Comparison of ENCODE assay signal across 8 cellular contexts in genomic region chr9:15509931-15510788, GRCh38. TPM values are rescaled to one million over a fixed set of nuclear protein-coding genes. Genes with fewer than 3 reads are reported as not detected.
A peak's percentile ranks its signal among the peaks of the same experiment; 100 is the strongest.
DNase-seq lines count a peak whose midpoint lies in the region; ATAC-seq and TF ChIP-seq lines count a peak whose summit lies in the region.

No MANE protein-coding gene starts in this region.

- H3K9ac ChIP-seq in parathyroid adenoma, result peak overlapping the region; percentile 28

- peak overlapping the region; percentile 86 for H3K27ac ChIP-seq in parathyroid adenoma
- peak overlapping the region; percentile 87 to 96 (median 93) for H3K27ac ChIP-seq in tibial nerve

- TF ChIP-seq CTCF in parathyroid adenoma (IDR thresholded peaks at IDR 0.05) (no peak), tibial nerve (IDR thresholded peaks at IDR 0.05) (no peak)

- H3K4me1 ChIP-seq in parathyroid adenoma (no peaks in the 10 kb centered on the region), tibial nerve (peaks cover 0 to 26% (median 17%) of the 10 kb centered on the region in 4 donors)

- H2AFZ ChIP-seq in parathyroid adenoma, result peak overlapping the region; percentile 91

- H3K9me3 ChIP-seq in parathyroid adenoma (ENCODE audit: control insufficient read depth, low read length) (no peaks in the 10 kb centered on the region), tibial nerve (no peaks in the 10 kb centered on the region)

- 1% methylated on average over 51 to 67 of the region's 76 CpGs for WGBS in tibial nerve, 2 donors

- TF ChIP-seq EP300 in tibial nerve (IDR thresholded peaks at IDR 0.05), result no peak

- no peaks in the 10 kb centered on the region for H3K79me2 ChIP-seq in parathyroid adenoma

- H3K27me3 ChIP-seq in parathyroid adenoma (ENCODE audit: control insufficient read depth, insufficient read depth, low read length) (no peaks in the 10 kb centered on the region), tibial nerve (no peaks in the 10 kb centered on the region)

- H3K4me2 ChIP-seq in parathyroid adenoma (ENCODE audit: low read length), result peak overlapping the region; percentile 92

- H3K36me3 ChIP-seq in parathyroid adenoma (ENCODE audit: control insufficient read depth, insufficient read depth, low read length) (no peaks in the 10 kb centered on the region), tibial nerve (peaks cover 0 to 24% (median 4%) of the 10 kb centered on the region in 3 donors)

- H3K4me3 ChIP-seq in parathyroid adenoma (ENCODE audit: low read depth, low read length) (peak overlapping the region; percentile 78), tibial nerve (peak overlapping the region; percentile 68 to 98 (median 90))

- DNase-seq in A172 (ENCODE audit: low spot score) (peak; percentile 26), RKO (ENCODE audit: low spot score) (peak; percentile 43), glomerular visceral epithelial cell (ENCODE audit: extremely low spot score) (peak; percentile 48), tibial nerve (ENCODE audit: low spot score in 2 of 2) (no peak)
- DNase-seq in activated naive CD4-positive, alpha-beta T cell (lab: John Stamatoyannopoulos, UW), result peak; percentile 36 to 60 (median 42)

- TF ChIP-seq POLR2A in tibial nerve (IDR thresholded peaks at IDR 0.05), result no peak

- ATAC-seq in GM18858 (IDR thresholded peaks at IDR 0.05; ENCODE audit: unreplicated experiment) (peak; percentile 15), HG03103 (IDR thresholded peaks at IDR 0.05; ENCODE audit: low read depth, unreplicated experiment) (peak; percentile 21)

RNA-seq across cellular contexts. Expression of gene PSIP1, which starts 0.6 kb away (rescaled TPM):
- 89.4 and 128 TPM in 2 replicates for total RNA-seq in A172 (2014; rRNA removed; shearing (Covaris generic))
- 100 to 1,000 TPM in 2 of 4 donors, 10 to 100 TPM in 2; 57.6 to 121 (median 97.9) TPM for total RNA-seq in tibial nerve

RNA-seq across cellular contexts. Expression of gene CCDC171, which starts 42.7 kb away (rescaled TPM):
- 1.4 and 4.5 TPM in 2 replicates for total RNA-seq in A172 (2014; rRNA removed; shearing (Covaris generic))
- total RNA-seq in tibial nerve, result 10 to 100 TPM in 1 of 4 donors, 1 to 10 TPM in 3; 4.7 to 18.8 (median 7.9) TPM

Comparison
In these comparisons a context has a peak if more than half of its experiments do, and no peak if none do; other contexts are left out.
1. DNase-seq: peak in A172 (single experiment), RKO (single experiment), activated naive CD4-positive, alpha-beta T cell (4 of 4) and glomerular visceral epithelial cell (single experiment); none in tibial nerve (0 of 2).